Comparison of ENCODE assay signal across 27 cellular contexts in genomic region chrX:49727847-49728246, GRCh38. TPM values are rescaled to one million over a fixed set of nuclear protein-coding genes. Genes with fewer than 3 reads are reported as not detected.
A peak's percentile ranks its signal among the peaks of the same experiment; 100 is the strongest.
DNase-seq lines count a peak whose midpoint lies in the region; ATAC-seq and TF ChIP-seq lines count a peak whose summit lies in the region.
"Had no signal": no experiment of that assay in that cellular context is flagged by ENCODE, and none has a peak within 500 bp of the region (broad histone marks: within the 10 kb centered on the region; RNA-seq: fewer than 3 reads in every experiment).

No MANE protein-coding gene starts in this region.

- no peak overlapping the region for H3K27ac Mint-ChIP-seq in chondrocyte (ENCODE audit: unreplicated experiment)
- H3K27ac Mint-ChIP-seq: CD4-positive, alpha-beta memory T cell had no signal

- no peaks in the 10 kb centered on the region for H3K27me3 Mint-ChIP-seq in chondrocyte (ENCODE audit: low read depth)
- H3K27me3 Mint-ChIP-seq: CD4-positive, alpha-beta memory T cell; CD4-positive, CD25-positive, alpha-beta regulatory T cell had no signal

- H2BK120ac ChIP-seq in trophoblast cell (ENCODE audit: insufficient read depth, low read length, poor library complexity) = no peak overlapping the region

- no peak overlapping the region for H3K4me3 Mint-ChIP-seq in chondrocyte (ENCODE audit: unreplicated experiment)
- H3K4me3 Mint-ChIP-seq: CD14-positive monocyte; CD4-positive, alpha-beta memory T cell; CD4-positive, CD25-positive, alpha-beta regulatory T cell; CD8-positive, alpha-beta memory T cell had no signal

- H3K23ac ChIP-seq in trophoblast cell (ENCODE audit: low read length) = no peak overlapping the region

- H3K4me1 ChIP-seq in trophoblast cell (ENCODE audit: control insufficient read depth in 1 of 2, insufficient read depth in 2 of 2, low read length in 2 of 2) (no peaks in the 10 kb centered on the region), gastrocnemius medialis (no peaks in the 10 kb centered on the region), tibial nerve (no peaks in the 10 kb centered on the region)
- H3K4me1 ChIP-seq: BE2C, BLaER1 had no signal

- no peak overlapping the region for H3K27ac ChIP-seq in trophoblast cell (ENCODE audit: low read depth, low read length)
- H3K27ac ChIP-seq in gastrocnemius medialis = peak overlapping the region; percentile 7 to 88 (median 62)
- no peak overlapping the region for H3K27ac ChIP-seq in tibial nerve
- H3K27ac ChIP-seq: BLaER1 had no signal

- H3K9me3 ChIP-seq in trophoblast cell (ENCODE audit: insufficient read depth, low read depth, low read length) (no peaks in the 10 kb centered on the region), gastrocnemius medialis (no peaks in the 10 kb centered on the region), tibial nerve (no peaks in the 10 kb centered on the region)
- H3K9me3 ChIP-seq: BE2C, BLaER1 had no signal

- H4K12ac ChIP-seq in trophoblast cell (ENCODE audit: low read depth, low read length) = peak overlapping the region; percentile 7

- TF ChIP-seq CTCF in chondrocyte (IDR thresholded peaks at IDR 0.05) (no peak), gastrocnemius medialis (IDR thresholded peaks at IDR 0.05 in 4 of 5, conservative IDR thresholded peaks at IDR 0.05 in 1 of 5) (no peak), tibial nerve (IDR thresholded peaks at IDR 0.05) (no peak)

- ATAC-seq in gastrocnemius medialis (no peak), HG03342 (IDR thresholded peaks at IDR 0.05; ENCODE audit: unreplicated experiment) (no peak)
- ATAC-seq: GM12878 had no signal

- H3K79me2 ChIP-seq in trophoblast cell (ENCODE audit: control insufficient read depth, insufficient read depth, low read length, poor library complexity) = no peaks in the 10 kb centered on the region

- H2BK5ac ChIP-seq in trophoblast cell (ENCODE audit: low read depth, low read length, poor library complexity) = no peak overlapping the region

- H3K36me3 ChIP-seq in trophoblast cell (ENCODE audit: control insufficient read depth in 1 of 2, insufficient read depth in 2 of 2, low read length in 2 of 2) = no peaks in the 10 kb centered on the region
- H3K36me3 ChIP-seq in gastrocnemius medialis = no peaks in the 10 kb centered on the region
- H3K36me3 ChIP-seq in tibial nerve = no peaks in the 10 kb centered on the region
- H3K36me3 ChIP-seq: BE2C, BLaER1 had no signal

- no peak overlapping the region for H3K14ac ChIP-seq in trophoblast cell (ENCODE audit: low read length)

- no peak for TF ChIP-seq POLR2A in gastrocnemius medialis (IDR thresholded peaks at IDR 0.05)
- TF ChIP-seq POLR2A in tibial nerve (IDR thresholded peaks at IDR 0.05) = no peak

- no peak overlapping the region for H2AK5ac ChIP-seq in trophoblast cell (ENCODE audit: low read length)

- H2BK12ac ChIP-seq in trophoblast cell (ENCODE audit: low read length) = no peak overlapping the region

- WGBS in trophoblast cell (ENCODE audit: extremely low coverage, insufficient coverage, insufficient read length) = no CpG with 5 or more reads among the region's 9 CpGs
- 78 to 80% methylated on average over 3 to 9 of the region's 9 CpGs for WGBS in tibial nerve, 2 donors

- H3K18ac ChIP-seq in trophoblast cell (ENCODE audit: low read length) = no peak overlapping the region

- H4K8ac ChIP-seq in trophoblast cell (ENCODE audit: low read depth, low read length) = no peak overlapping the region

- H3K27me3 ChIP-seq in trophoblast cell (ENCODE audit: insufficient read depth, low read length) = no peaks in the 10 kb centered on the region
- H3K27me3 ChIP-seq in gastrocnemius medialis = no peaks in the 10 kb centered on the region
- peaks cover 0 to 9% of the 10 kb centered on the region in 2 donors for H3K27me3 ChIP-seq in tibial nerve
- H3K27me3 ChIP-seq: BE2C had no signal

- no peaks in the 10 kb centered on the region for H3K4me1 Mint-ChIP-seq in chondrocyte (ENCODE audit: low read depth)
- H3K4me1 Mint-ChIP-seq: CD8-positive, alpha-beta memory T cell had no signal

- intact Hi-C loops in gastrocnemius medialis (cut with DNase I; ENCODE audit: low total_unique reads) = no loop called here

- in situ Hi-C loops in gastrocnemius medialis (cut with MboI; ENCODE audit: low sequenced_read_pairs in 4 of 4) = no loop called here

- no peak overlapping the region for H3K4ac ChIP-seq in trophoblast cell (ENCODE audit: low read depth, low read length)

- no peak overlapping the region for H2AFZ ChIP-seq in trophoblast cell (ENCODE audit: insufficient read depth, low read length, poor library complexity)

- peak; percentile 67 for DNase-seq in chondrocyte (ENCODE audit: low spot score)
- no peak for DNase-seq in trophoblast cell
- DNase-seq in gastrocnemius medialis = no peak
- no peak for DNase-seq in tibial nerve (ENCODE audit: low spot score in 2 of 2)
- no peak for DNase-seq in mucosa of gallbladder (ENCODE audit: low spot score)
- DNase-seq: 8988T; ACHN; BE2C; C1 segment of cervical spinal cord; CD4-positive, alpha-beta memory T cell; CD4-positive, CD25-positive, alpha-beta regulatory T cell; CD8-positive, alpha-beta memory T cell; COR-L47; DMS 273 treated with DMSO at 0.1 percent for 48 hours; DMS153; DMS53; DMS79; DND-41; EL; GDM1 had no signal

- TF ChIP-seq EP300 in tibial nerve (IDR thresholded peaks at IDR 0.05) = no peak

- no peak overlapping the region for H4K91ac ChIP-seq in trophoblast cell (ENCODE audit: low read depth, low read length)

- no peaks in the 10 kb centered on the region for H3K79me1 ChIP-seq in trophoblast cell (ENCODE audit: low read length)

- H3K9me3 Mint-ChIP-seq in chondrocyte (ENCODE audit: low read depth) = no peaks in the 10 kb centered on the region
- H3K9me3 Mint-ChIP-seq: CD4-positive, alpha-beta memory T cell; CD8-positive, alpha-beta memory T cell had no signal

- H3K4me3 ChIP-seq in trophoblast cell (ENCODE audit: low read depth, low read length) = no peak overlapping the region
- no peak overlapping the region for H3K4me3 ChIP-seq in gastrocnemius medialis
- H3K4me3 ChIP-seq in tibial nerve = no peak overlapping the region
- H3K4me3 ChIP-seq: BLaER1, GM12878 had no signal

- no peak overlapping the region for H3K4me2 ChIP-seq in trophoblast cell (ENCODE audit: low read length)
- H3K4me2 ChIP-seq: BLaER1 had no signal

- no peak overlapping the region for H3K9ac ChIP-seq in trophoblast cell (ENCODE audit: low read length)
- H3K9ac ChIP-seq: BLaER1 had no signal

- H3K36me3 Mint-ChIP-seq in chondrocyte (ENCODE audit: low read depth) = no peaks in the 10 kb centered on the region
- H3K36me3 Mint-ChIP-seq: CD14-positive monocyte; CD4-positive, alpha-beta memory T cell; CD4-positive, CD25-positive, alpha-beta regulatory T cell; CD8-positive, alpha-beta memory T cell had no signal

RNA-seq across cellular contexts. Expression of gene PAGE1, which starts 32.1 kb away (rescaled TPM):
- total RNA-seq in chondrocyte (not detected in 3 replicates), gastrocnemius medialis (not detected), tibial nerve (not detected), mucosa of gallbladder (not detected)
- polyA plus RNA-seq in trophoblast cell (2013) = not detected in 2 replicates
- total RNA-seq: A673; CD4-positive, alpha-beta memory T cell; CD4-positive, CD25-positive, alpha-beta regulatory T cell; CD8-positive, alpha-beta memory T cell; G401; GM12878 had no signal
- polyA plus RNA-seq: AG04450; CD14-positive monocyte; CD4-positive, alpha-beta memory T cell; CD4-positive, CD25-positive, alpha-beta regulatory T cell; CD8-positive, alpha-beta memory T cell; GM12878 had no signal

Comparison
In these comparisons a context has a peak if more than half of its experiments do, and no peak if none do; other contexts are left out.
1. H3K27ac ChIP-seq: peak in gastrocnemius medialis (4 of 4); none in trophoblast cell (single experiment) and tibial nerve (0 of 4).